Comparison of ENCODE assay signal across 33 cellular contexts in genomic region chr21:46165099-46165498, GRCh38. TPM values are rescaled to one million over a fixed set of nuclear protein-coding genes. Genes with fewer than 3 reads are reported as not detected.
DNase-seq lines count a peak whose midpoint lies in the region; ATAC-seq, FAIRE-seq and TF ChIP-seq lines count a peak whose summit lies in the region.
"Had no signal": no experiment of that assay in that cellular context is flagged by ENCODE, and none has a peak within 500 bp of the region (broad histone marks: within the 10 kb centered on the region; RNA-seq: fewer than 3 reads in every experiment).

No MANE protein-coding gene starts in this region.

- H3K79me2 ChIP-seq in K562 (ENCODE audit: control insufficient read depth, insufficient read depth, low read length) = peaks cover 15% of the 10 kb centered on the region; the same call in 2 of the 3 replicates

- no peak overlapping the region for H3K27ac ChIP-seq in K562 (ENCODE audit: extremely low read depth, low read depth, low read length)
- H3K27ac ChIP-seq: 22Rv1; A549; BLaER1; BLaER1 treated with 17β-estradiol and CSF1 and Interleukin-3, amounts not matched to agents 10 nM and 100 nM; C4-2B had no signal

- intact Hi-C loops in K562 (cut with micrococcal nuclease) = no loop called here

- no peak for TF ChIP-seq RAD21 in K562 (CRISPR knock-in tag; conservative IDR thresholded peaks at IDR 0.05 in 1 of 2, IDR thresholded peaks at IDR 0.05 in 1 of 2)

- no peak overlapping the region for H2AFZ ChIP-seq in K562 (ENCODE audit: low read depth, low read length)

- no peak overlapping the region for H3K9ac ChIP-seq in K562 (ENCODE audit: insufficient read depth in 1 of 2, low read depth in 2 of 2, low read length in 2 of 2)
- H3K9ac ChIP-seq: BLaER1; BLaER1 treated with 17β-estradiol and CSF1 and Interleukin-3, amounts not matched to agents 10 nM and 100 nM had no signal

- H3K36me3 ChIP-seq in K562 (ENCODE audit: control insufficient read depth, insufficient read depth, low read length) = peaks cover 53% of the 10 kb centered on the region; the same call in 2 of the 3 replicates
- H3K36me3 ChIP-seq: BE2C had no signal

- no peaks in the 10 kb centered on the region for H3K27me3 ChIP-seq in K562 (ENCODE audit: control insufficient read depth in 2 of 2, insufficient read depth in 2 of 2, low read length in 2 of 2)
- H3K27me3 ChIP-seq: BE2C; BLaER1; BLaER1 treated with 17β-estradiol and CSF1 and Interleukin-3, amounts not matched to agents 10 nM and 100 nM had no signal

- FAIRE-seq in K562 (lab: Jason Lieb, UNC) = peak; percentile 67
- FAIRE-seq in urothelium cell line (lab: Jason Lieb, UNC) = no peak
- FAIRE-seq: A204.1, A549, D721Med had no signal

- BruUV-seq in K562 (replicated peaks; lab: Mats Ljungman, UMichigan) = no TSS peak

- no peaks in the 10 kb centered on the region for H3K9me1 ChIP-seq in K562 (ENCODE audit: control insufficient read depth, insufficient read depth, low read length)

- POLR2A ChIA-PET in K562 (lab: Yijun Ruan, JAX) = no interaction called here

- no peak overlapping the region for H3K4me2 ChIP-seq in K562 (ENCODE audit: insufficient read depth, low read length)
- H3K4me2 ChIP-seq: A549; BLaER1; BLaER1 treated with 17β-estradiol and CSF1 and Interleukin-3, amounts not matched to agents 10 nM and 100 nM had no signal

- ATAC-seq in K562 (no peak), HG03159 (IDR thresholded peaks at IDR 0.05; ENCODE audit: unreplicated experiment) (no peak)
- ATAC-seq: A549; CD8-positive, alpha-beta T cell had no signal

- no peak for TF ChIP-seq POLR2A in K562 (conservative IDR thresholded peaks at IDR 0.05)

- no peak for TF ChIP-seq CTCF in K562 (IDR thresholded peaks at IDR 0.05 in 2 of 3, conservative IDR thresholded peaks at IDR 0.05 in 1 of 3; ENCODE audit: insufficient read depth in 2 of 3, low read depth in 1 of 3, low read length in 3 of 3)

- H3K9me3 ChIP-seq in K562 (replicated peaks; ENCODE audit: control insufficient read depth, insufficient read depth, low read depth, low read length) = peaks cover 13% of the 10 kb centered on the region
- H3K9me3 ChIP-seq: A549, BE2C had no signal

- in situ Hi-C loops in K562 (cut with MboI) = no loop called here

- peaks cover 4% of the 10 kb centered on the region; the same call in 1 of the 2 replicates for H4K20me1 ChIP-seq in K562 (replicated peaks; ENCODE audit: control insufficient read depth, insufficient read depth, low read length)

- no peak overlapping the region for H3K4me3 ChIP-seq in K562
- H3K4me3 ChIP-seq: A549; BLaER1; BLaER1 treated with 17β-estradiol and CSF1 and Interleukin-3, amounts not matched to agents 10 nM and 100 nM had no signal

- TF ChIP-seq EP300 in K562 (IDR thresholded peaks at IDR 0.05; ENCODE audit: low read length) = no peak

- CTCF ChIA-PET in K562 (lab: Yijun Ruan, JAX; ENCODE audit: low intra/inter-chr PET ratio) = no interaction called here

- H3K4me1 ChIP-seq in K562 (replicated peaks in 1 of 2; ENCODE audit: control insufficient read depth in 2 of 2, insufficient read depth in 2 of 2, low read length in 2 of 2) = peaks cover 0 to 14% of the 10 kb centered on the region in 2 experiments; a peak in 1 of 5 replicates
- H3K4me1 ChIP-seq: BE2C; BLaER1; BLaER1 treated with 17β-estradiol and CSF1 and Interleukin-3, amounts not matched to agents 10 nM and 100 nM had no signal

- DNase-seq in M059J (ENCODE audit: low read depth) = peak; percentile 18
- no peak for DNase-seq in K562 (ENCODE audit: extremely low read depth in 1 of 4, low spot score in 3 of 4)
- DNase-seq in urothelium cell line (ENCODE audit: low spot score) = no peak
- DNase-seq: 8988T; ACHN; AML-193; BE2C; C1 segment of cervical spinal cord; Caco-2; Calu3; CD4-positive, alpha-beta memory T cell; CD4-positive, alpha-beta T cell; CD4-positive, CD25-positive, alpha-beta regulatory T cell; CD8-positive, alpha-beta memory T cell; CD8-positive, alpha-beta T cell; COR-L47; DMS 273 treated with DMSO at 0.1 percent for 48 hours; DMS153; DMS53; DMS79; DMS79 treated with DMSO at 0.1 percent for 48 hours; DND-41; EL had no signal

TF ChIP-seq in K562, 482 proteins besides CTCF, POLR2A, EP300 and RAD21 (continues in another document):
- no peak for TF ChIP-seq FOXA1 (IDR thresholded peaks at IDR 0.05; ENCODE audit: borderline replicate concordance)
- no peak for TF ChIP-seq ID3 (CRISPR knock-in tag; IDR thresholded peaks at IDR 0.05)
- no peak for TF ChIP-seq ID3 (tag; IDR thresholded peaks at IDR 0.05)
- peak in 1 of 2 experiments; percentile 42; a peak in 1 of 4 replicates for TF ChIP-seq RCOR1 (IDR thresholded peaks at IDR 0.05; ENCODE audit: borderline replicate concordance in 1 of 2, low read depth in 2 of 2, low read length in 2 of 2)
- TF ChIP-seq RFX1 (IDR thresholded peaks at IDR 0.05) = no peak
- TF ChIP-seq ZBTB8A (IDR thresholded peaks at IDR 0.05; ENCODE audit: partially characterized antibody) = no peak
- TF ChIP-seq MTA2 (IDR thresholded peaks at IDR 0.05; ENCODE audit: low read depth) = no peak
- no peak for TF ChIP-seq ZNF780A (CRISPR knock-in tag; IDR thresholded peaks at IDR 0.05)
- no peak for TF ChIP-seq ELF2 (CRISPR knock-in tag; IDR thresholded peaks at IDR 0.05)
- no peak for TF ChIP-seq ETV6 (IDR thresholded peaks at IDR 0.05; ENCODE audit: borderline replicate concordance in 1 of 2, low read depth in 2 of 2, low read length in 1 of 2)
- no peak for TF ChIP-seq ETV6 (CRISPR knock-in tag; IDR thresholded peaks at IDR 0.05; ENCODE audit: borderline replicate concordance)
- TF ChIP-seq MEIS2 (IDR thresholded peaks at IDR 0.05; ENCODE audit: partially characterized antibody) = peak; percentile 57
- TF ChIP-seq KDM1A (IDR thresholded peaks at IDR 0.05) = peak; percentile 45 to 50; a peak in 2 of 4 replicates
- TF ChIP-seq E2F5 (CRISPR knock-in tag; IDR thresholded peaks at IDR 0.05) = no peak
- no peak for TF ChIP-seq KDM2B (CRISPR knock-in tag; IDR thresholded peaks at IDR 0.05)

RNA-seq across cellular contexts. Expression of gene FTCD, which starts 9.7 kb away (rescaled TPM):
- not detected in 2 replicates for total RNA-seq in M059J (2014; rRNA removed; shearing (Covaris generic))
- total RNA-seq in K562 (2011; cell fraction: chromatin; rRNA removed; ENCODE audit: low replicate concordance) = 5.4 and 12.8 TPM in 2 replicates
- 7.2 and 7.5 TPM in 2 replicates for total RNA-seq in K562 (2011; cell fraction: nucleolus; rRNA removed)
- 3.4 and 5.4 TPM in 2 replicates for total RNA-seq in K562 (2011; cell fraction: nucleoplasm; rRNA removed)
- total RNA-seq in K562 (2014; rRNA removed) = not detected in 2 replicates
- not detected in 2 replicates for total RNA-seq in K562 (2014; rRNA removed; fragmentation: Illumina TruSeq; extraction: Trizol)
- 0.08 and 0.25 TPM in 2 replicates for total RNA-seq in K562 (2015; rRNA removed; fragmentation: Illumina TruSeq; extraction: Trizol)
- total RNA-seq in K562 (2021) = 0.74 and 1.1 TPM in 2 replicates
- polyA plus RNA-seq in K562 (2011; rRNA removed) = 0.11 and 0.41 TPM in 2 replicates
- 0.19 and 0.69 TPM in 2 replicates for polyA plus RNA-seq in K562 (2011; cell fraction: cytosol; rRNA removed)
- 2.6 and 3.7 TPM in 2 replicates for polyA plus RNA-seq in K562 (2011; cell fraction: nucleus; rRNA removed)
- polyA plus RNA-seq in K562 (2012) = 1.5 and 3.0 TPM in 2 replicates
- polyA plus RNA-seq in K562 (2014; fragmentation: Illumina TruSeq; extraction: Trizol) = not detected in 2 replicates
- not detected for polyA plus RNA-seq in K562 (2014; fragmentation: Nextera tagmentation; extraction: Ambion mirVana)
- 0.50 and 1.6 TPM in 2 replicates for polyA plus RNA-seq in K562 (2014; rRNA removed)
- polyA minus RNA-seq in K562 (2011; rRNA and poly(A)+ RNA removed) = 0.49 TPM in 1 of 2 replicates, not detected in the other
- not detected in 2 replicates for polyA minus RNA-seq in K562 (2011; cell fraction: cytosol; rRNA and poly(A)+ RNA removed)
- 0.54 and 0.56 TPM in 2 replicates for polyA minus RNA-seq in K562 (2011; cell fraction: nucleus; rRNA and poly(A)+ RNA removed)
- total RNA-seq: CD4-positive, CD25-positive, alpha-beta regulatory T cell; CD8-positive, alpha-beta memory T cell had no signal
- polyA plus RNA-seq: A549; AG04450; CD14-positive monocyte; CD4-positive, alpha-beta memory T cell; CD8-positive, alpha-beta memory T cell had no signal

RNA-seq across cellular contexts. Expression of gene SPATC1L, which starts 19.2 kb away (rescaled TPM):
- 17.4 and 21.6 TPM in 2 replicates for total RNA-seq in M059J (2014; rRNA removed; shearing (Covaris generic))
- 20.1 and 44.2 TPM in 2 replicates for total RNA-seq in K562 (2011; cell fraction: chromatin; rRNA removed; ENCODE audit: low replicate concordance)
- 39.1 and 40.0 TPM in 2 replicates for total RNA-seq in K562 (2011; cell fraction: nucleolus; rRNA removed)
- total RNA-seq in K562 (2011; cell fraction: nucleoplasm; rRNA removed) = 28.1 and 28.7 TPM in 2 replicates
- 63.7 and 104 TPM in 2 replicates for total RNA-seq in K562 (2014; rRNA removed)
- 10.4 and 12.6 TPM in 2 replicates for total RNA-seq in K562 (2014; rRNA removed; fragmentation: Illumina TruSeq; extraction: Trizol)
- total RNA-seq in K562 (2015; rRNA removed; fragmentation: Illumina TruSeq; extraction: Trizol) = 29.7 and 31.9 TPM in 2 replicates
- 118 and 121 TPM in 2 replicates for total RNA-seq in K562 (2021)
- polyA plus RNA-seq in K562 (2011; rRNA removed) = 6.7 and 23.0 TPM in 2 replicates
- 22.2 and 53.4 TPM in 2 replicates for polyA plus RNA-seq in K562 (2011; cell fraction: cytosol; rRNA removed)
- polyA plus RNA-seq in K562 (2011; cell fraction: nucleus; rRNA removed) = 41.7 and 48.0 TPM in 2 replicates
- 94.4 and 104 TPM in 2 replicates for polyA plus RNA-seq in K562 (2012)
- 38.3 and 84.8 TPM in 2 replicates for polyA plus RNA-seq in K562 (2014; fragmentation: Illumina TruSeq; extraction: Trizol)
- under 1 TPM in 1 of 2 experiments, not detected in 1; 0.14 TPM for polyA plus RNA-seq in K562 (2014; fragmentation: Nextera tagmentation; extraction: Ambion mirVana)
- polyA plus RNA-seq in K562 (2014; rRNA removed) = 40.6 and 50.4 TPM in 2 replicates
- polyA minus RNA-seq in K562 (2011; rRNA and poly(A)+ RNA removed) = 4.8 and 6.1 TPM in 2 replicates
- polyA minus RNA-seq in K562 (2011; cell fraction: cytosol; rRNA and poly(A)+ RNA removed) = 45.0 and 94.2 TPM in 2 replicates
- polyA minus RNA-seq in K562 (2011; cell fraction: nucleus; rRNA and poly(A)+ RNA removed) = 10.6 and 16.9 TPM in 2 replicates
